In genomic region chr9:93467462-93467861, GRCh38 we compare ENCODE assay signal across 10 cellular contexts. TPM values are rescaled to one million over a fixed set of nuclear protein-coding genes. Genes with fewer than 3 reads are reported as not detected.
A peak's percentile ranks its signal among the peaks of the same experiment; 100 is the strongest.
DNase-seq lines count a peak whose midpoint lies in the region; ATAC-seq lines count a peak whose summit lies in the region.
"Had no signal": no experiment of that assay in that cellular context is flagged by ENCODE, and none has a peak within 500 bp of the region (broad histone marks: within the 10 kb centered on the region; RNA-seq: fewer than 3 reads in every experiment).

No MANE protein-coding gene starts in this region.

- no peaks in the 10 kb centered on the region for H3K9me3 Mint-ChIP-seq in activated naive CD4-positive, alpha-beta T cell treated with anti-CD3 and anti-CD28 coated beads, Interleukin-2, amount 50 U/mL, for 72 hours

- peak overlapping the region; percentile 50 for H3K4me2 ChIP-seq in Karpas-422 (ENCODE audit: low read depth, low read length, poor library complexity, severe bottlenecking)

- peaks cover 11% of the 10 kb centered on the region; the same call in 1 of the 2 replicates for H3K36me3 ChIP-seq in Karpas-422 (ENCODE audit: insufficient read depth, low read length)
- H3K36me3 ChIP-seq in mucosa of rectum (ENCODE audit: control insufficient read depth in 2 of 2, insufficient read depth in 2 of 2, low read length in 2 of 2): peaks cover 0 to 8% of the 10 kb centered on the region in 2 donors
- no peaks in the 10 kb centered on the region for H3K36me3 ChIP-seq in aorta (ENCODE audit: control insufficient read depth in 1 of 2, insufficient read depth in 2 of 2, low read length in 1 of 2)

- DNase-seq in COR-L47 (lab: John Stamatoyannopoulos, UW): peak; percentile 83
- DNase-seq in Karpas-422: no peak
- DNase-seq in activated naive CD4-positive, alpha-beta T cell treated with anti-CD3 and anti-CD28 coated beads, Interleukin-2, amount 50 U/mL, for 72 hours (ENCODE audit: low spot score in 2 of 2): no peak
- no peak for DNase-seq in HUDEP-2 (lab: John Stamatoyannopoulos, UW; ENCODE audit: unreplicated experiment in 76 of 76)
- DNase-seq in aorta: no peak
- DNase-seq: activated CD4-positive, CD25-positive, alpha-beta regulatory T cell; GDM1 had no signal

- no peak for ATAC-seq in activated naive CD4-positive, alpha-beta T cell treated with anti-CD3 and anti-CD28 coated beads, Interleukin-2, amount 50 U/mL, for 72 hours
- no peak for ATAC-seq in aorta (ENCODE audit: low FRiP score)
- no peak for ATAC-seq in GM19351 (IDR thresholded peaks at IDR 0.05; ENCODE audit: unreplicated experiment)

- H3K4me3 ChIP-seq in Karpas-422 (ENCODE audit: low read length) (no peak overlapping the region), mucosa of rectum (ENCODE audit: low read length in 2 of 2) (peak overlapping the region in 1 of 2 donors; percentile 8), aorta (ENCODE audit: low read length in 2 of 2) (no peak overlapping the region)

- WGBS in aorta, 2 donors: 93 to 94% methylated on average over 3 of the region's 3 CpGs

- no peak overlapping the region for H3K9ac ChIP-seq in Karpas-422 (ENCODE audit: low read length)
- H3K9ac ChIP-seq in mucosa of rectum (ENCODE audit: low read depth in 1 of 2, low read length in 2 of 2): no peak overlapping the region
- H3K9ac ChIP-seq: KMS-11 had no signal

- peak overlapping the region; percentile 52 to 69 for H3K27ac Mint-ChIP-seq in activated naive CD4-positive, alpha-beta T cell treated with anti-CD3 and anti-CD28 coated beads, Interleukin-2, amount 50 U/mL, for 72 hours

- no peaks in the 10 kb centered on the region for H3K9me2 ChIP-seq in Karpas-422 (replicated peaks; ENCODE audit: insufficient read depth, low read length)

- no peak overlapping the region for H2AFZ ChIP-seq in Karpas-422 (ENCODE audit: low read length)

- peaks cover 0 to 18% of the 10 kb centered on the region in 2 donors for H3K36me3 Mint-ChIP-seq in activated naive CD4-positive, alpha-beta T cell treated with anti-CD3 and anti-CD28 coated beads, Interleukin-2, amount 50 U/mL, for 72 hours

- H3K9me3 ChIP-seq in Karpas-422 (ENCODE audit: low read length) (no peaks in the 10 kb centered on the region), mucosa of rectum (ENCODE audit: control insufficient read depth in 2 of 2, low read length in 2 of 2) (no peaks in the 10 kb centered on the region), aorta (ENCODE audit: control insufficient read depth, low read length) (no peaks in the 10 kb centered on the region)

- H4K20me1 ChIP-seq in Karpas-422 (ENCODE audit: insufficient read depth, low read depth, low read length): peaks cover 3% of the 10 kb centered on the region; the same call in 1 of the 2 replicates

- no peaks in the 10 kb centered on the region for H3K27me3 ChIP-seq in Karpas-422 (ENCODE audit: low read length)
- H3K27me3 ChIP-seq in mucosa of rectum (ENCODE audit: control insufficient read depth in 2 of 2, insufficient read depth in 2 of 2, low read length in 2 of 2): no peaks in the 10 kb centered on the region
- no peaks in the 10 kb centered on the region for H3K27me3 ChIP-seq in aorta (ENCODE audit: control insufficient read depth in 1 of 2, insufficient read depth in 2 of 2, low read length in 1 of 2)

- intact Hi-C loops in aorta (cut with DNase I): no loop called here

- H3K79me2 ChIP-seq in Karpas-422 (ENCODE audit: low read length): peaks cover 100% of the 10 kb centered on the region

- H3K27ac ChIP-seq in Karpas-422 (ENCODE audit: low read length): peak overlapping the region; percentile 55; the same call in 1 of the 2 replicates
- peak overlapping the region; percentile 95 to 96 for H3K27ac ChIP-seq in mucosa of rectum (ENCODE audit: low read depth in 2 of 2, low read length in 2 of 2)
- no peak overlapping the region for H3K27ac ChIP-seq in aorta (ENCODE audit: low read depth in 1 of 2, low read length in 2 of 2)
- H3K27ac ChIP-seq: KMS-11 had no signal

- H3K4me1 ChIP-seq in Karpas-422 (ENCODE audit: low read length) (peaks cover 57% of the 10 kb centered on the region), mucosa of rectum (ENCODE audit: control insufficient read depth in 2 of 2, insufficient read depth in 2 of 2, low read length in 2 of 2) (peaks cover 59 to 66% of the 10 kb centered on the region in 2 donors), aorta (ENCODE audit: control insufficient read depth in 1 of 2, insufficient read depth in 2 of 2, low read length in 2 of 2) (peaks cover 0 to 7% of the 10 kb centered on the region in 2 donors)

RNA-seq across cellular contexts. Expression of gene FAM120AOS, which starts 14.1 kb away (rescaled TPM):
- total RNA-seq in Karpas-422 (2014; rRNA removed; shearing (Covaris generic); ENCODE audit: low replicate concordance): 47.1 and 48.1 TPM in 2 replicates
- 10 to 100 TPM; 17.1 to 41.9 TPM for total RNA-seq in activated naive CD4-positive, alpha-beta T cell treated with anti-CD3 and anti-CD28 coated beads, Interleukin-2, amount 50 U/mL, for 72 hours
- total RNA-seq in aorta: 10 to 100 TPM; 38.3 to 40.1 TPM
- polyA plus RNA-seq in aorta: 10 to 100 TPM; 41.2 to 57.2 TPM

RNA-seq across cellular contexts. Expression of gene FAM120A, which starts 16.0 kb away (rescaled TPM):
- total RNA-seq in Karpas-422 (2014; rRNA removed; shearing (Covaris generic); ENCODE audit: low replicate concordance): 79.3 and 83.1 TPM in 2 replicates
- 100 to 1,000 TPM in 1 of 2 donors, 10 to 100 TPM in 1; 76.1 to 130 TPM for total RNA-seq in activated naive CD4-positive, alpha-beta T cell treated with anti-CD3 and anti-CD28 coated beads, Interleukin-2, amount 50 U/mL, for 72 hours
- 10 to 100 TPM; 81.7 to 88.6 TPM for total RNA-seq in aorta
- 10 to 100 TPM; 30.7 to 40.8 TPM for polyA plus RNA-seq in aorta

Comparison
In these comparisons a context has a peak if more than half of its experiments do, and no peak if none do; other contexts are left out.
1. H3K27ac ChIP-seq: peak in Karpas-422 (single experiment) and mucosa of rectum (2 of 2); none in aorta (0 of 2).